19 cellular contexts compared by ENCODE assay signal in genomic region chr10:5937016-5937415, GRCh38. TPM values are rescaled to one million over a fixed set of nuclear protein-coding genes. Genes with fewer than 3 reads are reported as not detected.
A peak's percentile ranks its signal among the peaks of the same experiment; 100 is the strongest.
DNase-seq lines count a peak whose midpoint lies in the region; ATAC-seq and TF ChIP-seq lines count a peak whose summit lies in the region.
"Had no signal": no experiment of that assay in that cellular context is flagged by ENCODE, and none has a peak within 500 bp of the region (broad histone marks: within the 10 kb centered on the region; RNA-seq: fewer than 3 reads in every experiment).

No MANE protein-coding gene starts in this region.

- intact Hi-C loops in right cardiac atrium (cut with DNase I), result no loop called here
- intact Hi-C loops in Panc1 (cut with micrococcal nuclease; ENCODE audit: unreplicated experiment), result no loop called here

- H3K4me1 Mint-ChIP-seq in central memory CD8-positive, alpha-beta T cell, result peaks cover 5% of the 10 kb centered on the region
- H3K4me1 Mint-ChIP-seq: B cell; CD4-positive, CD25-positive, alpha-beta regulatory T cell had no signal

- H3K4me1 ChIP-seq in cardiac muscle cell (ENCODE audit: low read depth) (peaks cover 5% of the 10 kb centered on the region), right cardiac atrium (ENCODE audit: control insufficient read depth, insufficient read depth, low read length) (peaks cover 2% of the 10 kb centered on the region), Panc1 (ENCODE audit: control insufficient read depth, insufficient read depth, low read length) (no peaks in the 10 kb centered on the region), osteoblast (ENCODE audit: insufficient read depth, low read length) (no peaks in the 10 kb centered on the region)
- no peaks in the 10 kb centered on the region for H3K4me1 ChIP-seq in effector memory CD4-positive, alpha-beta T cell (ENCODE audit: control insufficient read depth, insufficient read depth, low read length, poor library complexity, severe bottlenecking)
- H3K4me1 ChIP-seq: HAP-1 had no signal

- H3K4me3 Mint-ChIP-seq in central memory CD8-positive, alpha-beta T cell, result no peak overlapping the region
- H3K4me3 Mint-ChIP-seq: B cell; CD4-positive, CD25-positive, alpha-beta regulatory T cell; CD8-positive, alpha-beta memory T cell had no signal

- no peaks in the 10 kb centered on the region for H3K79me2 ChIP-seq in osteoblast (ENCODE audit: insufficient read depth, low read length)

- no peaks in the 10 kb centered on the region for H3K9me3 Mint-ChIP-seq in central memory CD8-positive, alpha-beta T cell
- H3K9me3 Mint-ChIP-seq: CD4-positive, CD25-positive, alpha-beta regulatory T cell; CD8-positive, alpha-beta memory T cell had no signal

- TSS peak; percentile 62 for BruUV-seq in Panc1 (replicated peaks; lab: Mats Ljungman, UMichigan)

- no peaks in the 10 kb centered on the region for H4K20me1 ChIP-seq in osteoblast (ENCODE audit: insufficient read depth, low read length)

- ATAC-seq in right cardiac atrium, result no peak
- no peak for ATAC-seq in Panc1
- ATAC-seq in central memory CD8-positive, alpha-beta T cell (replicated peaks; ENCODE audit: extremely low read depth, poor library complexity, severe bottlenecking), result no peak
- ATAC-seq in GM21360 (IDR thresholded peaks at IDR 0.05; ENCODE audit: unreplicated experiment), result no peak

- H3K4me3 ChIP-seq in cardiac muscle cell, result no peak overlapping the region
- H3K4me3 ChIP-seq in right cardiac atrium (ENCODE audit: low read length), result no peak overlapping the region
- H3K4me3 ChIP-seq in Panc1 (ENCODE audit: low read depth in 2 of 2, low read length in 2 of 2), result no peak overlapping the region
- H3K4me3 ChIP-seq in osteoblast (ENCODE audit: insufficient read depth, low read length), result no peak overlapping the region
- no peak overlapping the region for H3K4me3 ChIP-seq in effector memory CD4-positive, alpha-beta T cell (ENCODE audit: insufficient read depth, low read depth, low read length, poor library complexity, severe bottlenecking)
- H3K4me3 ChIP-seq: BLaER1 treated with 17β-estradiol and CSF1 and Interleukin-3, amounts not matched to agents 10 nM and 100 nM; GM23248; HAP-1 had no signal

- H3K4me2 ChIP-seq in osteoblast (ENCODE audit: insufficient read depth, low read length), result no peak overlapping the region
- H3K4me2 ChIP-seq: BLaER1 treated with 17β-estradiol and CSF1 and Interleukin-3, amounts not matched to agents 10 nM and 100 nM had no signal

- H3K36me3 ChIP-seq in cardiac muscle cell (peaks cover 40% of the 10 kb centered on the region), Panc1 (ENCODE audit: control insufficient read depth, insufficient read depth, low read length) (no peaks in the 10 kb centered on the region; the same call in 1 of the 2 replicates), osteoblast (ENCODE audit: insufficient read depth, low read length) (peaks cover 46% of the 10 kb centered on the region)
- H3K36me3 ChIP-seq in effector memory CD4-positive, alpha-beta T cell (ENCODE audit: control insufficient read depth, insufficient read depth, low read length), result peaks cover 31% of the 10 kb centered on the region

- H3K27me3 ChIP-seq in cardiac muscle cell, result no peaks in the 10 kb centered on the region
- no peaks in the 10 kb centered on the region for H3K27me3 ChIP-seq in right cardiac atrium (ENCODE audit: control insufficient read depth, insufficient read depth)
- H3K27me3 ChIP-seq in Panc1 (ENCODE audit: control insufficient read depth, insufficient read depth, low read length), result no peaks in the 10 kb centered on the region
- no peaks in the 10 kb centered on the region for H3K27me3 ChIP-seq in osteoblast (ENCODE audit: insufficient read depth, low read length)
- H3K27me3 ChIP-seq in effector memory CD4-positive, alpha-beta T cell (replicated peaks; ENCODE audit: control insufficient read depth, insufficient read depth, low read length, poor library complexity, severe bottlenecking), result no peaks in the 10 kb centered on the region
- H3K27me3 ChIP-seq: BLaER1 treated with 17β-estradiol and CSF1 and Interleukin-3, amounts not matched to agents 10 nM and 100 nM had no signal

- H3K27me3 Mint-ChIP-seq in central memory CD8-positive, alpha-beta T cell, result no peaks in the 10 kb centered on the region
- H3K27me3 Mint-ChIP-seq: B cell; CD4-positive, CD25-positive, alpha-beta regulatory T cell; CD8-positive, alpha-beta memory T cell had no signal

- 95% methylated on average over 18 of the region's 18 CpGs for WGBS in right cardiac atrium

- no peak overlapping the region for H2AFZ ChIP-seq in osteoblast (ENCODE audit: low read length)
- H2AFZ ChIP-seq: GM23248 had no signal

- POLR2A ChIA-PET in Panc1 (lab: Charles Lee), result interaction anchor here (0.5 kb wide), 1 partner anchor 18 kb away, joined by 5 read pairs; no protein-coding TSS in a partner anchor

- DNase-seq in cardiac muscle cell (ENCODE audit: low read depth in 1 of 2, low spot score in 1 of 2), result no peak
- DNase-seq in right cardiac atrium, result no peak
- no peak for DNase-seq in Panc1 (ENCODE audit: low read depth, low spot score)
- no peak for DNase-seq in central memory CD8-positive, alpha-beta T cell (ENCODE audit: low spot score in 2 of 2)
- peak; percentile 72 for DNase-seq in osteoblast (ENCODE audit: insufficient read length, low spot score, missing footprints)
- DNase-seq in activated CD8-positive, alpha-beta memory T cell treated with anti-CD3 and anti-CD28 coated beads for 24 hours, result no peak
- DNase-seq in effector memory CD4-positive, alpha-beta T cell, result no peak
- DNase-seq: 8988T; CD4-positive, CD25-positive, alpha-beta regulatory T cell; CD8-positive, alpha-beta memory T cell; COR-L47; DMS79 treated with DMSO at 0.1 percent for 48 hours; GF-D8; GM23248 had no signal

- H3K27ac ChIP-seq in cardiac muscle cell (peak overlapping the region; percentile 49), right cardiac atrium (ENCODE audit: low read length) (no peak overlapping the region), Panc1 (ENCODE audit: low read length) (no peak overlapping the region), osteoblast (ENCODE audit: low read depth, low read length) (no peak overlapping the region)
- no peak overlapping the region for H3K27ac ChIP-seq in effector memory CD4-positive, alpha-beta T cell (ENCODE audit: insufficient read depth, low read length, poor library complexity, severe bottlenecking)
- H3K27ac ChIP-seq: BLaER1 treated with 17β-estradiol and CSF1 and Interleukin-3, amounts not matched to agents 10 nM and 100 nM; GM23248; HL-60 had no signal

- peak overlapping the region; percentile 11 for H3K27ac Mint-ChIP-seq in central memory CD8-positive, alpha-beta T cell (ENCODE audit: low read depth)
- H3K27ac Mint-ChIP-seq: B cell had no signal

- TF ChIP-seq CTCF in cardiac muscle cell (IDR thresholded peaks at IDR 0.05; ENCODE audit: low read depth, low read length) (no peak), Panc1 (IDR thresholded peaks at IDR 0.05) (no peak), osteoblast (IDR thresholded peaks at IDR 0.05; ENCODE audit: extremely low read depth, low read depth, low read length) (no peak)

- in situ Hi-C loops in Panc1 (cut with HindIII; ENCODE audit: low pct_unique_long_range_greater_than_20kb, low sequenced_read_pairs), result no loop called here

- CTCF ChIA-PET in Panc1 (lab: Charles Lee), result no interaction called here

- H3K9me3 ChIP-seq in cardiac muscle cell (ENCODE audit: low read depth) (no peaks in the 10 kb centered on the region), right cardiac atrium (ENCODE audit: control insufficient read depth, low read length) (no peaks in the 10 kb centered on the region), Panc1 (ENCODE audit: control insufficient read depth, insufficient read depth, low read depth, low read length) (no peaks in the 10 kb centered on the region), osteoblast (ENCODE audit: low read depth, low read length) (no peaks in the 10 kb centered on the region)
- no peaks in the 10 kb centered on the region for H3K9me3 ChIP-seq in effector memory CD4-positive, alpha-beta T cell (ENCODE audit: control insufficient read depth, low read length)
- H3K9me3 ChIP-seq: BLaER1 treated with 17β-estradiol and CSF1 and Interleukin-3, amounts not matched to agents 10 nM and 100 nM; HAP-1 had no signal

- H3K36me3 Mint-ChIP-seq in central memory CD8-positive, alpha-beta T cell (ENCODE audit: insufficient read depth), result peaks cover 18% of the 10 kb centered on the region

RNA-seq across cellular contexts. Expression of gene IL15RA, which starts 40.3 kb away (rescaled TPM):
- total RNA-seq in cardiac muscle cell, result 0.21 and 0.27 TPM in 2 replicates
- polyA plus RNA-seq in cardiac muscle cell, result 0.36 and 1.4 TPM in 2 replicates
- total RNA-seq in right cardiac atrium, result 10 to 100 TPM; 11.8 to 19.7 (median 15.8) TPM
- 13.9 TPM for polyA plus RNA-seq in right cardiac atrium
- total RNA-seq in Panc1 (2021; ENCODE audit: unreplicated experiment), result 11.0 TPM
- 11.1 TPM for polyA plus RNA-seq in Panc1 (2012; ENCODE audit: insufficient read length)
- total RNA-seq in osteoblast, result 1.1 and 1.2 TPM in 2 replicates

RNA-seq across cellular contexts. Expression of gene FBH1, which starts 47.0 kb away (rescaled TPM):
- total RNA-seq in cardiac muscle cell, result 168 and 196 TPM in 2 replicates
- polyA plus RNA-seq in cardiac muscle cell, result 185 and 213 TPM in 2 replicates
- 10 to 100 TPM; 75.6 to 82.1 (median 77.4) TPM for total RNA-seq in right cardiac atrium
- 49.3 TPM for polyA plus RNA-seq in right cardiac atrium
- total RNA-seq in Panc1 (2021; ENCODE audit: unreplicated experiment), result 50.5 TPM
- polyA plus RNA-seq in Panc1 (2012; ENCODE audit: insufficient read length), result 44.0 TPM
- total RNA-seq in osteoblast, result 80.2 and 93.7 TPM in 2 replicates

RNA-seq across cellular contexts. Expression of gene ANKRD16, which starts 47.3 kb away (rescaled TPM):
- total RNA-seq in cardiac muscle cell (22.4 and 32.3 TPM in 2 replicates), right cardiac atrium (1 to 10 TPM; 3.6 to 4.3 (median 4.0) TPM), Panc1 (2021; ENCODE audit: unreplicated experiment) (6.9 TPM), osteoblast (7.2 and 9.4 TPM in 2 replicates)
- polyA plus RNA-seq in cardiac muscle cell (29.0 and 33.8 TPM in 2 replicates), right cardiac atrium (2.6 TPM)
- polyA plus RNA-seq in Panc1 (2012; ENCODE audit: insufficient read length), result 10.9 TPM
